ENCODE assay signal across 2 cellular contexts in the genomic region with DNA sequence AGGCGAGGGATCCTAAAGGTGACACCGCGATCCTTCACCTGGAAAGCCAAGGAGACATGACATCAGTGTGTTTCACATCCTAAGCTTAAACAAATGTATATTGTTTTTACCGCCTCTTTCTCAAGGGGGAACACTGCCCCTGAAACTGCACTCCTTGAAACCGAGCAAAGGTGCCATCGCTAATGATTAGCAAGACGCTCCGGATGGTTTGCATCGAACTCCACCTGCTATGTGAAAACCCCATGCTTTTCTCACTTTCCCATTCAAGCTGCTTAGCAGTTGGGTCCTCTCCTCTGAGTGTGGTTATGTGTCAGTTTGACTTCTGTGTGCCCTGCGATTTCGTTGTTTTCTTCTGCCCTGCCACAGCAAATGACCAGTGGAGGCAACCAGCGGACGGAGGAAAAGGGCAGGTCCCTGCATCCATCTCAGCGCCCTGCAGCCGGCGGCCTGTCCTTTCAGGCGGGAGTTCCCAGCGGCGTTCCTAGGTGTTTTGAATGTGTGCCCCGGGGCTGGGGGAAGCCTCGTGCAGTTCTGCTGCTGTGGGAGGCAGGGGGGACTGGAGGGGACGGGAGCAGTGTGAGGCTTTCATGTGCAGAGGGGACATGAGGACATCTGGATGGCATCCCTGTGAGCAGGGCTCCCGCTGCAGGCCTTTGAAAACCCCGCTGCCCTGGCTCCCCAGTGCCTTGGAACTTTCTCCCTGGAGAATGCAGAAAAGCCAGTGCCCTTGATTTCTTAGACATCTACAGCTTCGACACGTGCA.
TF ChIP-seq lines count a peak whose summit lies in the region.

No MANE protein-coding gene starts in this region.

TF ChIP-seq in GM23338, 12 proteins besides CTCF, POLR2A, EP300 and RAD21 (continues in another document):
- TF ChIP-seq, protein P1, sequence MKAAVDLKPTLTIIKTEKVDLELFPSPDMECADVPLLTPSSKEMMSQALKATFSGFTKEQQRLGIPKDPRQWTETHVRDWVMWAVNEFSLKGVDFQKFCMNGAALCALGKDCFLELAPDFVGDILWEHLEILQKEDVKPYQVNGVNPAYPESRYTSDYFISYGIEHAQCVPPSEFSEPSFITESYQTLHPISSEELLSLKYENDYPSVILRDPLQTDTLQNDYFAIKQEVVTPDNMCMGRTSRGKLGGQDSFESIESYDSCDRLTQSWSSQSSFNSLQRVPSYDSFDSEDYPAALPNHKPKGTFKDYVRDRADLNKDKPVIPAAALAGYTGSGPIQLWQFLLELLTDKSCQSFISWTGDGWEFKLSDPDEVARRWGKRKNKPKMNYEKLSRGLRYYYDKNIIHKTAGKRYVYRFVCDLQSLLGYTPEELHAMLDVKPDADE (IDR thresholded peaks at IDR 0.05), result no peak
- TF ChIP-seq ZNF331 (CRISPR knock-in tag; IDR thresholded peaks at IDR 0.05; ENCODE audit: low read depth) (no peak), STAT1 (IDR thresholded peaks at IDR 0.05; ENCODE audit: unreplicated experiment) (no peak), NANOG (IDR thresholded peaks at IDR 0.05; ENCODE audit: borderline replicate concordance) (no peak), POLR2AphosphoS5 (IDR thresholded peaks at IDR 0.05; ENCODE audit: low read depth) (no peak), ZNF114 (CRISPR knock-in tag; IDR thresholded peaks at IDR 0.05) (no peak), EZH2phosphoT487 (IDR thresholded peaks at IDR 0.05; ENCODE audit: unreplicated experiment) (no peak), JUNB (IDR thresholded peaks at IDR 0.05; ENCODE audit: unreplicated experiment) (no peak), EZH2 (IDR thresholded peaks at IDR 0.05; ENCODE audit: low read depth, unreplicated experiment) (no peak)
- TF ChIP-seq, protein P2, sequence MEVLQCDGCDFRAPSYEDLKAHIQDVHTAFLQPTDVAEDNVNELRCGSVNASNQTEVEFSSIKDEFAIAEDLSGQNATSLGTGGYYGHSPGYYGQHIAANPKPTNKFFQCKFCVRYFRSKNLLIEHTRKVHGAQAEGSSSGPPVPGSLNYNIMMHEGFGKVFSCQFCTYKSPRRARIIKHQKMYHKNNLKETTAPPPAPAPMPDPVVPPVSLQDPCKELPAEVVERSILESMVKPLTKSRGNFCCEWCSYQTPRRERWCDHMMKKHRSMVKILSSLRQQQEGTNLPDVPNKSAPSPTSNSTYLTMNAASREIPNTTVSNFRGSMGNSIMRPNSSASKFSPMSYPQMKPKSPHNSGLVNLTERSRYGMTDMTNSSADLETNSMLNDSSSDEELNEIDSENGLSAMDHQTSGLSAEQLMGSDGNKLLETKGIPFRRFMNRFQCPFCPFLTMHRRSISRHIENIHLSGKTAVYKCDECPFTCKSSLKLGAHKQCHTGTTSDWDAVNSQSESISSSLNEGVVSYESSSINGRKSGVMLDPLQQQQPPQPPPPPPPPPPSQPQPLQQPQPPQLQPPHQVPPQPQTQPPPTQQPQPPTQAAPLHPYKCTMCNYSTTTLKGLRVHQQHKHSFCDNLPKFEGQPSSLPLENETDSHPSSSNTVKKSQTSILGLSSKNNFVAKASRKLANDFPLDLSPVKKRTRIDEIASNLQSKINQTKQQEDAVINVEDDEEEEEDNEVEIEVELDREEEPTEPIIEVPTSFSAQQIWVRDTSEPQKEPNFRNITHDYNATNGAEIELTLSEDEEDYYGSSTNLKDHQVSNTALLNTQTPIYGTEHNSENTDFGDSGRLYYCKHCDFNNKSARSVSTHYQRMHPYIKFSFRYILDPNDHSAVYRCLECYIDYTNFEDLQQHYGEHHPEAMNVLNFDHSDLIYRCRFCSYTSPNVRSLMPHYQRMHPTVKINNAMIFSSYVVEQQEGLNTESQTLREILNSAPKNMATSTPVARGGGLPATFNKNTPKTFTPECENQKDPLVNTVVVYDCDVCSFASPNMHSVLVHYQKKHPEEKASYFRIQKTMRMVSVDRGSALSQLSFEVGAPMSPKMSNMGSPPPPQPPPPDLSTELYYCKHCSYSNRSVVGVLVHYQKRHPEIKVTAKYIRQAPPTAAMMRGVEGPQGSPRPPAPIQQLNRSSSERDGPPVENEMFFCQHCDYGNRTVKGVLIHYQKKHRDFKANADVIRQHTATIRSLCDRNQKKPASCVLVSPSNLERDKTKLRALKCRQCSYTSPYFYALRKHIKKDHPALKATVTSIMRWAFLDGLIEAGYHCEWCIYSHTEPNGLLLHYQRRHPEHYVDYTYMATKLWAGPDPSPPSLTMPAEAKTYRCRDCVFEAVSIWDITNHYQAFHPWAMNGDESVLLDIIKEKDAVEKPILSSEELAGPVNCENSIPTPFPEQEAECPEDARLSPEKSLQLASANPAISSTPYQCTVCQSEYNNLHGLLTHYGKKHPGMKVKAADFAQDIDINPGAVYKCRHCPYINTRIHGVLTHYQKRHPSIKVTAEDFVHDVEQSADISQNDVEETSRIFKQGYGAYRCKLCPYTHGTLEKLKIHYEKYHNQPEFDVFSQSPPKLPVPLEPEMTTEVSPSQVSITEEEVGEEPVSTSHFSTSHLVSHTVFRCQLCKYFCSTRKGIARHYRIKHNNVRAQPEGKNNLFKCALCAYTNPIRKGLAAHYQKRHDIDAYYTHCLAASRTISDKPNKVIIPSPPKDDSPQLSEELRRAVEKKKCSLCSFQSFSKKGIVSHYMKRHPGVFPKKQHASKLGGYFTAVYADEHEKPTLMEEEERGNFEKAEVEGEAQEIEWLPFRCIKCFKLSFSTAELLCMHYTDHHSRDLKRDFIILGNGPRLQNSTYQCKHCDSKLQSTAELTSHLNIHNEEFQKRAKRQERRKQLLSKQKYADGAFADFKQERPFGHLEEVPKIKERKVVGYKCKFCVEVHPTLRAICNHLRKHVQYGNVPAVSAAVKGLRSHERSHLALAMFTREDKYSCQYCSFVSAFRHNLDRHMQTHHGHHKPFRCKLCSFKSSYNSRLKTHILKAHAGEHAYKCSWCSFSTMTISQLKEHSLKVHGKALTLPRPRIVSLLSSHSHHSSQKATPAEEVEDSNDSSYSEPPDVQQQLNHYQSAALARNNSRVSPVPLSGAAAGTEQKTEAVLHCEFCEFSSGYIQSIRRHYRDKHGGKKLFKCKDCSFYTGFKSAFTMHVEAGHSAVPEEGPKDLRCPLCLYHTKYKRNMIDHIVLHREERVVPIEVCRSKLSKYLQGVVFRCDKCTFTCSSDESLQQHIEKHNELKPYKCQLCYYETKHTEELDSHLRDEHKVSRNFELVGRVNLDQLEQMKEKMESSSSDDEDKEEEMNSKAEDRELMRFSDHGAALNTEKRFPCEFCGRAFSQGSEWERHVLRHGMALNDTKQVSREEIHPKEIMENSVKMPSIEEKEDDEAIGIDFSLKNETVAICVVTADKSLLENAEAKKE (CRISPR knock-in tag; IDR thresholded peaks at IDR 0.05), result no peak

TF ChIP-seq in IMR-90, 13 proteins besides CTCF, POLR2A, EP300 and RAD21:
- TF ChIP-seq SMC3 (IDR thresholded peaks at IDR 0.05; ENCODE audit: low read depth, low read length) (no peak), NFE2L2 (IDR thresholded peaks at IDR 0.05; ENCODE audit: low read depth, low read length) (no peak), MAZ (IDR thresholded peaks at IDR 0.05; ENCODE audit: borderline replicate concordance, low read depth, low read length) (no peak), MAFK (IDR thresholded peaks at IDR 0.05; ENCODE audit: low read depth, low read length) (no peak), RCOR1 (IDR thresholded peaks at IDR 0.05; ENCODE audit: insufficient replicate concordance, low read length) (no peak), RFX5 (IDR thresholded peaks at IDR 0.05; ENCODE audit: low read depth, low read length) (no peak), BHLHE40 (IDR thresholded peaks at IDR 0.05; ENCODE audit: low read depth, low read length) (no peak), CEBPB (IDR thresholded peaks at IDR 0.05; ENCODE audit: low read depth, low read length) (no peak), CHD1 (IDR thresholded peaks at IDR 0.05; ENCODE audit: low read depth, low read length) (no peak), MXI1 (IDR thresholded peaks at IDR 0.05; ENCODE audit: borderline replicate concordance, low read depth, low read length) (no peak), FOS (IDR thresholded peaks at IDR 0.05; ENCODE audit: low read depth, low read length) (no peak)
- TF ChIP-seq, protein P3, sequence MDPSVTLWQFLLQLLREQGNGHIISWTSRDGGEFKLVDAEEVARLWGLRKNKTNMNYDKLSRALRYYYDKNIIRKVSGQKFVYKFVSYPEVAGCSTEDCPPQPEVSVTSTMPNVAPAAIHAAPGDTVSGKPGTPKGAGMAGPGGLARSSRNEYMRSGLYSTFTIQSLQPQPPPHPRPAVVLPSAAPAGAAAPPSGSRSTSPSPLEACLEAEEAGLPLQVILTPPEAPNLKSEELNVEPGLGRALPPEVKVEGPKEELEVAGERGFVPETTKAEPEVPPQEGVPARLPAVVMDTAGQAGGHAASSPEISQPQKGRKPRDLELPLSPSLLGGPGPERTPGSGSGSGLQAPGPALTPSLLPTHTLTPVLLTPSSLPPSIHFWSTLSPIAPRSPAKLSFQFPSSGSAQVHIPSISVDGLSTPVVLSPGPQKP (IDR thresholded peaks at IDR 0.05; ENCODE audit: borderline replicate concordance, low read depth, low read length), result no peak
- TF ChIP-seq, protein P4, sequence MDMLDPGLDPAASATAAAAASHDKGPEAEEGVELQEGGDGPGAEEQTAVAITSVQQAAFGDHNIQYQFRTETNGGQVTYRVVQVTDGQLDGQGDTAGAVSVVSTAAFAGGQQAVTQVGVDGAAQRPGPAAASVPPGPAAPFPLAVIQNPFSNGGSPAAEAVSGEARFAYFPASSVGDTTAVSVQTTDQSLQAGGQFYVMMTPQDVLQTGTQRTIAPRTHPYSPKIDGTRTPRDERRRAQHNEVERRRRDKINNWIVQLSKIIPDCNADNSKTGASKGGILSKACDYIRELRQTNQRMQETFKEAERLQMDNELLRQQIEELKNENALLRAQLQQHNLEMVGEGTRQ (IDR thresholded peaks at IDR 0.05; ENCODE audit: low read depth, low read length), result no peak
